In the genomic region with DNA sequence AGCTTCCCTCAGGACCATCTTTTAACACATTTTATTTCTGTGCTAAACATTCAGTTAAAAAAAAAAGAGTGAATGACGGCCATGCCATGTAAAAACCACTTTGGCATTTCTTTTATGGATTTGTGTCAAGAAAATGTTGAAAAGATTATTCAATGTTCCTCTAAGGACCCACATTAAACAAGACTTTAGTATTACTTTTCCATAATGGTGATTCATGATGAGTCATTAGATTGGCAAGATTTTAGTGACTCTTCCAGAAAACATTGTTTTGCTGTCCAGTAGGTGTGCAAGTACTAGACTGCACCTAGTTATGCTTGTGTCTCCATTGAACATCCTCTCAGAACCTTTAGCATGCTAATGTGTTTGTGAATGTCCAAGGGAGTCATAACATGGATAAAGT, we compare ENCODE assay signal across 29 cellular contexts.
DNase-seq lines count a peak whose midpoint lies in the region; ATAC-seq and TF ChIP-seq lines count a peak whose summit lies in the region.
"Had no signal": no experiment of that assay in that cellular context is flagged by ENCODE, and none has a peak within 500 bp of the region (broad histone marks: within the 10 kb centered on the region; RNA-seq: fewer than 3 reads in every experiment).

No MANE protein-coding gene starts in this region.

- TF ChIP-seq CTCF in fibroblast of mammary gland (conservative IDR thresholded peaks at IDR 0.05; ENCODE audit: control insufficient read depth, insufficient read depth, low read depth, low read length), result no peak

- DNase-seq in DMS53 (lab: John Stamatoyannopoulos, UW) (peak; percentile 1), DMS53 treated with DMSO at 0.1 percent for 48 hours (lab: John Stamatoyannopoulos, UW; ENCODE audit: unreplicated experiment) (no peak), fibroblast of mammary gland (ENCODE audit: low read depth) (peak; percentile 23), superior temporal gyrus (ENCODE audit: extremely low spot score) (no peak), SIG-M5 treated with dmso at 0.1 percent for 504 hours (lab: John Stamatoyannopoulos, UW; ENCODE audit: unreplicated experiment) (no peak)
- no peak for DNase-seq in activated CD4-positive, CD25-positive, alpha-beta regulatory T cell treated with anti-CD3 and anti-CD28 coated beads, Interleukin-2, amount 50 U/mL, for 72 hours
- DNase-seq: activated CD4-positive, alpha-beta T cell treated with anti-CD3 and anti-CD28 coated beads for 36 hours; activated CD8-positive, alpha-beta T cell treated with anti-CD3 and anti-CD28 coated beads, Interleukin-2, amount 10 ng/mL, durations not matched to agents 7 days and 5 days; activated effector memory CD4-positive, alpha-beta T cell treated with Interleukin-2 at 50 U/mL for 16 hours; activated naive CD8-positive, alpha-beta T cell treated with anti-CD3 and anti-CD28 coated beads, Interleukin-2, amount 10 ng/mL, durations not matched to agents 7 days and 5 days; activated T-cell treated with anti-CD3 and anti-CD28 coated beads for 4 hours; AML-193; body of pancreas; CD4-positive, alpha-beta T cell; DMS 273 treated with DMSO at 0.1 percent for 48 hours; heart left ventricle; NCI-H1092 treated with DMSO at 0.1 percent for 48 hours; NCI-H187 treated with DMSO at 0.1 percent for 48 hours; NCI-H2227 treated with DMSO at 0.1 percent for 48 hours; NCI-H69; pancreas; right cardiac atrium; stimulated activated CD4-positive, alpha-beta T cell treated with anti-CD3 and anti-CD28 coated beads, Interleukin-4, amount 100 ng/mL, for 24 hours; upper lobe of right lung had no signal

- ATAC-seq in SK-N-SH treated with all-trans-retinoic acid at 6 μM for 48 hours (peak; percentile 67; the same call in 2 of the 3 replicates), GM21529 (IDR thresholded peaks at IDR 0.05; ENCODE audit: unreplicated experiment) (no peak)
- ATAC-seq: activated CD4-positive, alpha-beta T cell treated with anti-CD3 and anti-CD28 coated beads for 36 hours; activated CD8-positive, alpha-beta T cell treated with anti-CD3 and anti-CD28 coated beads, Interleukin-2, amount 10 ng/mL, durations not matched to agents 7 days and 5 days; body of pancreas; GM23338; heart left ventricle; pancreas; right cardiac atrium; stimulated activated effector memory CD8-positive, alpha-beta T cell treated with anti-CD3 and anti-CD28 coated beads, Interleukin-12 subunit alpha, Interleukin-12 subunit beta, amount 100 ng/mL, for 72 hours; upper lobe of right lung had no signal

- H3K4me3 ChIP-seq in fibroblast of mammary gland (ENCODE audit: control insufficient read depth, low read depth, low read length), result no peak overlapping the region
- H3K4me3 ChIP-seq: body of pancreas, GM23338, heart left ventricle, lung, pancreas, upper lobe of right lung had no signal

TF ChIP-seq in SK-N-SH treated with all-trans-retinoic acid at 6 μM for 48 hours, 23 proteins besides CTCF, POLR2A, EP300 and RAD21:
- TF ChIP-seq ISL1 (CRISPR knock-in tag; IDR thresholded peaks at IDR 0.05) (peak; percentile 57), BACH2 (CRISPR knock-in tag; IDR thresholded peaks at IDR 0.05; ENCODE audit: borderline replicate concordance) (no peak)
- TF ChIP-seq, protein P1, sequence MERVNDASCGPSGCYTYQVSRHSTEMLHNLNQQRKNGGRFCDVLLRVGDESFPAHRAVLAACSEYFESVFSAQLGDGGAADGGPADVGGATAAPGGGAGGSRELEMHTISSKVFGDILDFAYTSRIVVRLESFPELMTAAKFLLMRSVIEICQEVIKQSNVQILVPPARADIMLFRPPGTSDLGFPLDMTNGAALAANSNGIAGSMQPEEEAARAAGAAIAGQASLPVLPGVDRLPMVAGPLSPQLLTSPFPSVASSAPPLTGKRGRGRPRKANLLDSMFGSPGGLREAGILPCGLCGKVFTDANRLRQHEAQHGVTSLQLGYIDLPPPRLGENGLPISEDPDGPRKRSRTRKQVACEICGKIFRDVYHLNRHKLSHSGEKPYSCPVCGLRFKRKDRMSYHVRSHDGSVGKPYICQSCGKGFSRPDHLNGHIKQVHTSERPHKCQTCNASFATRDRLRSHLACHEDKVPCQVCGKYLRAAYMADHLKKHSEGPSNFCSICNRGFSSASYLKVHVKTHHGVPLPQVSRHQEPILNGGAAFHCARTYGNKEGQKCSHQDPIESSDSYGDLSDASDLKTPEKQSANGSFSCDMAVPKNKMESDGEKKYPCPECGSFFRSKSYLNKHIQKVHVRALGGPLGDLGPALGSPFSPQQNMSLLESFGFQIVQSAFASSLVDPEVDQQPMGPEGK (CRISPR knock-in tag; IDR thresholded peaks at IDR 0.05; ENCODE audit: borderline replicate concordance), result no peak
- TF ChIP-seq, protein P2, sequence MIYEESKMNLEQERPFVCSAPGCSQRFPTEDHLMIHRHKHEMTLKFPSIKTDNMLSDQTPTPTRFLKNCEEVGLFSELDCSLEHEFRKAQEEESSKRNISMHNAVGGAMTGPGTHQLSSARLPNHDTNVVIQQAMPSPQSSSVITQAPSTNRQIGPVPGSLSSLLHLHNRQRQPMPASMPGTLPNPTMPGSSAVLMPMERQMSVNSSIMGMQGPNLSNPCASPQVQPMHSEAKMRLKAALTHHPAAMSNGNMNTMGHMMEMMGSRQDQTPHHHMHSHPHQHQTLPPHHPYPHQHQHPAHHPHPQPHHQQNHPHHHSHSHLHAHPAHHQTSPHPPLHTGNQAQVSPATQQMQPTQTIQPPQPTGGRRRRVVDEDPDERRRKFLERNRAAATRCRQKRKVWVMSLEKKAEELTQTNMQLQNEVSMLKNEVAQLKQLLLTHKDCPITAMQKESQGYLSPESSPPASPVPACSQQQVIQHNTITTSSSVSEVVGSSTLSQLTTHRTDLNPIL (CRISPR knock-in tag; IDR thresholded peaks at IDR 0.05; ENCODE audit: low read depth), result no peak

Comparison
In these comparisons a context has a peak if more than half of its experiments do, and no peak if none do; other contexts are left out.
1. DNase-seq: peak in DMS53 (single experiment) and fibroblast of mammary gland (single experiment); none in DMS53 treated with DMSO at 0.1 percent for 48 hours (single experiment), superior temporal gyrus (single experiment), SIG-M5 treated with dmso at 0.1 percent for 504 hours (single experiment) and activated CD4-positive, CD25-positive, alpha-beta regulatory T cell treated with anti-CD3 and anti-CD28 coated beads, Interleukin-2, amount 50 U/mL, for 72 hours (single experiment).